In the genomic region with DNA sequence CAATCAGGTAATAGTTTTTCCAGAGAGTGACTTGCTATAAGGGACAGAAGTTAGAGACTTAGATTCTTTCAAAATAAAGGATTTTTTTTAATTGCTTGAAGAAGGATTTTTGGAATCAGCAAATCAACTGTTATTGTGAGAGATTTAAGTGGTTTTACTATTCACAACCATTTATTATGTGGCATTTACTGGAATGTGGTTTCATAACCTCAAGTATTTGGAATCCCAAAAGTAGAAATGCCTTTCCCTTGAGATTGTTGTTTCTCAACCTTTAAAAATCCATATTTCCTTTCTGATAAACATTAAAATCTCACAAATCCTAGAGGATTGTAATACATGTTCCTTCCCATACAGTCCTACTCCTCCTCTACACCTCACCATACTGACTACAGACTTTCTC, we compare ENCODE assay signal across 11 cellular contexts. TPM values are rescaled to one million over a fixed set of nuclear protein-coding genes. Genes with fewer than 3 reads are reported as not detected.
A peak's percentile ranks its signal among the peaks of the same experiment; 100 is the strongest.
DNase-seq lines count a peak whose midpoint lies in the region; TF ChIP-seq lines count a peak whose summit lies in the region.
"Had no signal": no experiment of that assay in that cellular context is flagged by ENCODE, and none has a peak within 500 bp of the region (broad histone marks: within the 10 kb centered on the region; RNA-seq: fewer than 3 reads in every experiment).

No MANE protein-coding gene starts in this region.

- dilution Hi-C loops in mammary epithelial cell (cut with HindIII; ENCODE audit: low sequenced_read_pairs), result no loop called here

- no peaks in the 10 kb centered on the region for H3F3A ChIP-seq in Loucy (ENCODE audit: low read depth)

- peaks cover 0 to 1% (median 0%) of the 10 kb centered on the region in 8 donors for H3K9me3 Mint-ChIP-seq in CD4-positive, alpha-beta memory T cell
- H3K9me3 Mint-ChIP-seq in Calu3 (ENCODE audit: low read depth, unreplicated experiment), result no peaks in the 10 kb centered on the region

- H3K79me2 ChIP-seq in Loucy (ENCODE audit: insufficient read depth, low read length) (peaks cover 52% of the 10 kb centered on the region), mammary epithelial cell (ENCODE audit: insufficient read depth, low read length) (peaks cover 98% of the 10 kb centered on the region)

- H3K4me1 Mint-ChIP-seq in CD4-positive, alpha-beta memory T cell, result peaks cover 62 to 95% (median 77%) of the 10 kb centered on the region in 4 donors
- peaks cover 18% of the 10 kb centered on the region for H3K4me1 Mint-ChIP-seq in Calu3 (ENCODE audit: low read depth, unreplicated experiment)

- H3K27me3 Mint-ChIP-seq in CD4-positive, alpha-beta memory T cell, result no peaks in the 10 kb centered on the region
- no peaks in the 10 kb centered on the region for H3K27me3 Mint-ChIP-seq in Calu3 (ENCODE audit: unreplicated experiment)

- H4K20me1 ChIP-seq in Loucy (ENCODE audit: insufficient read depth, low read length, poor library complexity, severe bottlenecking) (peaks cover 43% of the 10 kb centered on the region), mammary epithelial cell (ENCODE audit: insufficient read depth, low read length) (no peaks in the 10 kb centered on the region)

- H3K9me3 ChIP-seq in CD4-positive, alpha-beta memory T cell (ENCODE audit: control insufficient read depth in 1 of 2, low read length in 2 of 2), result no peaks in the 10 kb centered on the region
- H3K9me3 ChIP-seq in Loucy (ENCODE audit: insufficient read depth, low read depth, low read length), result no peaks in the 10 kb centered on the region
- H3K9me3 ChIP-seq in mammary epithelial cell (replicated peaks; ENCODE audit: insufficient read depth, low read length), result no peaks in the 10 kb centered on the region
- H3K9me3 ChIP-seq in WERI-Rb-1 (ENCODE audit: severe bottlenecking), result no peaks in the 10 kb centered on the region
- no peaks in the 10 kb centered on the region for H3K9me3 ChIP-seq in left ventricle myocardium inferior (replicated peaks)

- H3K36me3 ChIP-seq in CD4-positive, alpha-beta memory T cell (ENCODE audit: insufficient read depth, low read length), result no peaks in the 10 kb centered on the region
- H3K36me3 ChIP-seq in Loucy (ENCODE audit: insufficient read depth, low read length) (peaks cover 6% of the 10 kb centered on the region; the same call in 1 of the 2 replicates), mammary epithelial cell (ENCODE audit: insufficient read depth, low read length) (peaks cover 14% of the 10 kb centered on the region), WERI-Rb-1 (peaks cover 17% of the 10 kb centered on the region), left ventricle myocardium inferior (peaks cover 21% of the 10 kb centered on the region)

- peaks cover 89% of the 10 kb centered on the region for H3K4me1 ChIP-seq in CD4-positive, alpha-beta memory T cell (ENCODE audit: insufficient read depth, low read length)
- H3K4me1 ChIP-seq in Loucy (ENCODE audit: insufficient read depth, low read length, poor library complexity, severe bottlenecking) (peaks cover 56% of the 10 kb centered on the region), mammary epithelial cell (ENCODE audit: insufficient read depth, low read length) (peaks cover 28% of the 10 kb centered on the region), left ventricle myocardium inferior (peaks cover 66% of the 10 kb centered on the region)

- POLR2A ChIA-PET in CD4-positive, alpha-beta memory T cell (lab: Charles Lee; ENCODE audit: partially characterized antibody), result no interaction called here

- CTCF ChIA-PET in CD4-positive, alpha-beta memory T cell (lab: Charles Lee; ENCODE audit: partially characterized antibody), result interaction anchor here (1.9 kb wide), 1 partner anchor 102 kb away, joined by 7 read pairs; no protein-coding TSS in a partner anchor
- CTCF ChIA-PET in mammary epithelial cell (lab: Charles Lee; ENCODE audit: low non-redundant PET), result no interaction called here
- CTCF ChIA-PET in Calu3 (lab: Charles Lee), result no interaction called here

- no peak overlapping the region for H3K9ac ChIP-seq in Loucy (ENCODE audit: low read depth, low read length, poor library complexity, severe bottlenecking)
- H3K9ac ChIP-seq in mammary epithelial cell (ENCODE audit: insufficient read depth, low read length), result no peak overlapping the region

- peak overlapping the region in 5 of 8 donors; percentile 15 to 82 (median 53) for H3K4me3 Mint-ChIP-seq in CD4-positive, alpha-beta memory T cell
- no peak overlapping the region for H3K4me3 Mint-ChIP-seq in Calu3 (ENCODE audit: low read depth, unreplicated experiment)

- intact Hi-C loops in CD4-positive, alpha-beta memory T cell (cut with micrococcal nuclease), result loop anchor here (10.0 kb wide), 2 partner anchors 670 to 850 kb away; a partner anchor contains a TSS
- intact Hi-C loops in mammary epithelial cell (cut with micrococcal nuclease), result no loop called here
- intact Hi-C loops in Calu3 (cut with micrococcal nuclease; ENCODE audit: unreplicated experiment), result no loop called here
- intact Hi-C loops in left ventricle myocardium inferior (cut with micrococcal nuclease), result no loop called here

- H3K9me2 ChIP-seq in Loucy (replicated peaks; ENCODE audit: low read depth, low read length), result no peaks in the 10 kb centered on the region

- DNase-seq in CD4-positive, alpha-beta memory T cell, result no peak
- DNase-seq in mammary epithelial cell (peak; percentile 19), non-pigmented ciliary epithelial cell (ENCODE audit: low read depth) (peak; percentile 27), Calu3 (no peak), WERI-Rb-1 (no peak), left ventricle myocardium inferior (no peak), NCI-H345 treated with DMSO at 0.1 percent for 48 hours (lab: John Stamatoyannopoulos, UW; ENCODE audit: unreplicated experiment) (no peak)
- DNase-seq: activated CD8-positive, alpha-beta memory T cell treated with anti-CD3 and anti-CD28 coated beads, Interleukin-2, amount 50 U/mL, for 4 hours; cortex of kidney; NCI-H2107 had no signal

- H3K27me3 ChIP-seq in CD4-positive, alpha-beta memory T cell (ENCODE audit: insufficient read depth, low read length), result no peaks in the 10 kb centered on the region
- no peaks in the 10 kb centered on the region for H3K27me3 ChIP-seq in Loucy (ENCODE audit: insufficient read depth, low read length, poor library complexity, severe bottlenecking)
- H3K27me3 ChIP-seq in mammary epithelial cell (ENCODE audit: insufficient read depth, low read length), result no peaks in the 10 kb centered on the region
- no peaks in the 10 kb centered on the region for H3K27me3 ChIP-seq in WERI-Rb-1 (ENCODE audit: insufficient read depth, low read depth, severe bottlenecking)
- no peaks in the 10 kb centered on the region for H3K27me3 ChIP-seq in left ventricle myocardium inferior (ENCODE audit: low read depth)

- no peak overlapping the region for H2AFZ ChIP-seq in Loucy (ENCODE audit: low read length)
- no peak overlapping the region for H2AFZ ChIP-seq in mammary epithelial cell (ENCODE audit: low read depth, low read length)

- peak overlapping the region; percentile 6 for H3K27ac ChIP-seq in CD4-positive, alpha-beta memory T cell (ENCODE audit: low read depth, low read length)
- H3K27ac ChIP-seq in mammary epithelial cell (ENCODE audit: insufficient read depth, low read depth, low read length) (no peak overlapping the region), WERI-Rb-1 (no peak overlapping the region), left ventricle myocardium inferior (replicated peaks) (no peak overlapping the region)

- in situ Hi-C loops in mammary epithelial cell (cut with MboI; ENCODE audit: low sequenced_read_pairs in 2 of 2), result no loop called here

- TF ChIP-seq CTCF in Loucy (conservative IDR thresholded peaks at IDR 0.05; ENCODE audit: low read length), result no peak
- TF ChIP-seq CTCF in mammary epithelial cell (conservative IDR thresholded peaks at IDR 0.05 in 1 of 2, IDR thresholded peaks at IDR 0.05 in 1 of 2; ENCODE audit: extremely low read depth in 1 of 2, insufficient read depth in 1 of 2, low read depth in 1 of 2, low read length in 2 of 2), result no peak
- no peak for TF ChIP-seq CTCF in Calu3 (IDR thresholded peaks at IDR 0.05; ENCODE audit: unreplicated experiment)
- no peak for TF ChIP-seq CTCF in WERI-Rb-1 (IDR thresholded peaks at IDR 0.05; ENCODE audit: low read depth, low read length)
- no peak for TF ChIP-seq CTCF in left ventricle myocardium inferior (IDR thresholded peaks at IDR 0.05; ENCODE audit: borderline replicate concordance)

- H3K4me3 ChIP-seq in CD4-positive, alpha-beta memory T cell (ENCODE audit: low read length in 2 of 2), result no peak overlapping the region
- H3K4me3 ChIP-seq in Loucy (ENCODE audit: low read length, poor library complexity, severe bottlenecking) (no peak overlapping the region), mammary epithelial cell (replicated peaks in 1 of 3; ENCODE audit: insufficient read depth in 1 of 3, low read depth in 2 of 3, low read length in 3 of 3) (no peak overlapping the region), WERI-Rb-1 (ENCODE audit: low read depth, low read length) (no peak overlapping the region), left ventricle myocardium inferior (no peak overlapping the region)

- H3K4me2 ChIP-seq in Loucy (ENCODE audit: low read depth, low read length, poor library complexity, severe bottlenecking) (peak overlapping the region; percentile 92), mammary epithelial cell (ENCODE audit: insufficient read depth, low read depth, low read length) (peak overlapping the region; percentile 58)

- peaks cover 20 to 37% of the 10 kb centered on the region in 2 donors for H3K36me3 Mint-ChIP-seq in CD4-positive, alpha-beta memory T cell
- peaks cover 60% of the 10 kb centered on the region for H3K36me3 Mint-ChIP-seq in Calu3 (ENCODE audit: insufficient read depth, unreplicated experiment)

- BruUV-seq in mammary epithelial cell (replicated peaks; lab: Mats Ljungman, UMichigan) (no TSS peak), Calu3 (replicated peaks; lab: Mats Ljungman, UMichigan) (no TSS peak)

- H3K27ac Mint-ChIP-seq in CD4-positive, alpha-beta memory T cell, result peak overlapping the region in 1 of 7 donors; percentile 93
- no peak overlapping the region for H3K27ac Mint-ChIP-seq in Calu3 (ENCODE audit: unreplicated experiment)

RNA-seq across cellular contexts. Expression of a gene that starts 5.0 kb away (rescaled TPM):
- total RNA-seq in CD4-positive, alpha-beta memory T cell, result 10 to 100 TPM; 90.2 to 91.2 TPM
- polyA plus RNA-seq in CD4-positive, alpha-beta memory T cell, result 10 to 100 TPM; 76.3 to 86.5 TPM
- 10 to 100 TPM; 61.8 to 76.8 TPM for total RNA-seq in mammary epithelial cell
- polyA plus RNA-seq in mammary epithelial cell, result 39.2 TPM
- polyA minus RNA-seq in mammary epithelial cell, result 18.8 TPM
- total RNA-seq in Calu3 (2022), result 81.3 and 85.4 TPM in 2 replicates
- 27.8 TPM for total RNA-seq in left ventricle myocardium inferior

Comparison
In these comparisons a context has a peak if more than half of its experiments do, and no peak if none do; other contexts are left out.
1. DNase-seq: peak in mammary epithelial cell (single experiment) and non-pigmented ciliary epithelial cell (single experiment); none in CD4-positive, alpha-beta memory T cell (0 of 5), Calu3 (single experiment), WERI-Rb-1 (single experiment), left ventricle myocardium inferior (single experiment) and NCI-H345 treated with DMSO at 0.1 percent for 48 hours (single experiment).